In the genomic region with DNA sequence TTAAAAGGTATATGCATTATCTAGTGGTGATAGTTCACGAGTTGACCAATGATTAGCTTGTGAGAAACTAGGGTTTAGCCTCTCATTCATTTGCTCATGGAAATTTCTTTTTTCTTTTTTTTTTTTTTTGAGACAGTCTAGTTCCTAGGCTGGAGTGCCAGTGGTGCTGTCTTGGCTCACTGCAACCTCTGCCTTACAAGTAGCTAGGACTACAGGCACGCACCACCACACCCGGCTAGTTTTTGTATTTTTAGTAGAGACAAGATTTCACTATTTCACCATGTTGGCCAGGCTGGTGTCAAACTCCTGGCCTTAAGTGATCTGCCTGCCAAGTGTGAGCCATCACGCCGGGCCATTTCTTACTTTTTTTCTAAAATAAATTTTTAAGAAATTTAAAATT, we compare ENCODE assay signal across 28 cellular contexts.
"Had no signal": no experiment of that assay in that cellular context is flagged by ENCODE, and none has a peak within 500 bp of the region (broad histone marks: within the 10 kb centered on the region; RNA-seq: fewer than 3 reads in every experiment).

No MANE protein-coding gene starts in this region.

- H3K4me3 Mint-ChIP-seq: naive thymus-derived CD4-positive, alpha-beta T cell; nephron; neural progenitor cell; stimulated activated effector memory CD8-positive, alpha-beta T cell treated with anti-CD3 and anti-CD28 coated beads, Interleukin-12 subunit alpha, Interleukin-12 subunit beta, amount 100 ng/mL, for 72 hours; stimulated activated naive B cell treated with anti-CD40 and anti-IgM and Interleukin-4, amounts not matched to agents 10 μg/mL and 1 μg/mL and 100 μg/mL, for 72 hours; stimulated activated naive CD8-positive, alpha-beta T cell treated with anti-CD3 and anti-CD28 coated beads, Interleukin-15, Interleukin-2, amounts not matched to agents 100 ng/mL and 50 ng/mL, for 24 hours; type B pancreatic cell had no signal

- H3K27ac ChIP-seq: neural progenitor cell, ovary, parathyroid adenoma, psoas muscle, right lobe of liver, sigmoid colon, thoracic aorta, tibial artery, transverse colon, upper lobe of right lung, uterus had no signal

- H3K4me1 ChIP-seq: neural progenitor cell, right lobe of liver, upper lobe of right lung had no signal

- H3K4me1 Mint-ChIP-seq: neural progenitor cell had no signal

- H3K9me3 Mint-ChIP-seq: naive thymus-derived CD4-positive, alpha-beta T cell; nephron; neural progenitor cell; stimulated activated effector memory CD8-positive, alpha-beta T cell treated with anti-CD3 and anti-CD28 coated beads, Interleukin-12 subunit alpha, Interleukin-12 subunit beta, amount 100 ng/mL, for 72 hours; stimulated activated naive B cell treated with anti-CD40 and anti-IgM and Interleukin-4, amounts not matched to agents 10 μg/mL and 1 μg/mL and 100 μg/mL, for 72 hours; stimulated activated naive CD8-positive, alpha-beta T cell treated with anti-CD3 and anti-CD28 coated beads, Interleukin-15, Interleukin-2, amounts not matched to agents 100 ng/mL and 50 ng/mL, for 24 hours; type B pancreatic cell had no signal

- H3K9me3 ChIP-seq: ovary, psoas muscle, right lobe of liver, sigmoid colon, stomach, thoracic aorta, tibial artery, transverse colon, upper lobe of right lung, uterus had no signal

- H3K9ac ChIP-seq: neural progenitor cell, parathyroid adenoma had no signal

- H3K27me3 Mint-ChIP-seq: naive thymus-derived CD4-positive, alpha-beta T cell; progenitor cell of endocrine pancreas; stimulated activated naive B cell treated with anti-CD40 and anti-IgM and Interleukin-4, amounts not matched to agents 10 μg/mL and 1 μg/mL and 100 μg/mL, for 72 hours; stimulated activated naive CD8-positive, alpha-beta T cell treated with anti-CD3 and anti-CD28 coated beads, Interleukin-15, Interleukin-2, amounts not matched to agents 100 ng/mL and 50 ng/mL, for 24 hours; type B pancreatic cell had no signal

- H2AFZ ChIP-seq: neural progenitor cell, parathyroid adenoma had no signal

- H3K4me3 ChIP-seq: neural progenitor cell, ovary, psoas muscle, right lobe of liver, sigmoid colon, stomach, thoracic aorta, tibial artery, transverse colon, upper lobe of right lung, uterus had no signal

- DNase-seq: naive thymus-derived CD4-positive, alpha-beta T cell; occipital lobe; ovary; posterior cingulate gyrus; psoas muscle; right lobe of liver; sigmoid colon; small intestine; stimulated activated CD4-positive, alpha-beta T cell treated with anti-CD3 and anti-CD28 coated beads, Interleukin-15, amount 100 ng/mL, for 24 hours; stimulated activated CD4-positive, alpha-beta T cell treated with anti-CD3 and anti-CD28 coated beads, Interleukin-2, amount 100 ng/mL, for 24 hours; stimulated activated CD4-positive, alpha-beta T cell treated with anti-CD3 and anti-CD28 coated beads, Interleukin-2, amount 100 ng/mL, for 48 hours; stimulated activated CD4-positive, alpha-beta T cell treated with anti-CD3 and anti-CD28 coated beads, Interleukin-4, amount 100 ng/mL, for 24 hours; stimulated activated naive B cell treated with anti-CD40 and anti-IgM and Interleukin-4, amounts not matched to agents 10 μg/mL and 1 μg/mL and 100 μg/mL, for 72 hours; stimulated activated naive CD4-positive, alpha-beta T cell treated with Interleukin-2 at 50 U/mL for 16 hours; stomach; tibial artery; transverse colon; upper lobe of right lung; uterus had no signal

- H3K27me3 ChIP-seq: neural progenitor cell, ovary, right lobe of liver, sigmoid colon, stomach, tibial artery, transverse colon, upper lobe of right lung, uterus had no signal

- FAIRE-seq: small intestine had no signal

- H3K4me2 ChIP-seq: neural progenitor cell had no signal

- H3K36me3 ChIP-seq: ovary, uterus had no signal

- H3K27ac Mint-ChIP-seq: nephron; neural progenitor cell; progenitor cell of endocrine pancreas; stimulated activated effector memory CD8-positive, alpha-beta T cell treated with anti-CD3 and anti-CD28 coated beads, Interleukin-12 subunit alpha, Interleukin-12 subunit beta, amount 100 ng/mL, for 72 hours; stimulated activated naive B cell treated with anti-CD40 and anti-IgM and Interleukin-4, amounts not matched to agents 10 μg/mL and 1 μg/mL and 100 μg/mL, for 72 hours; stimulated activated naive CD8-positive, alpha-beta T cell treated with anti-CD3 and anti-CD28 coated beads, Interleukin-15, Interleukin-2, amounts not matched to agents 100 ng/mL and 50 ng/mL, for 24 hours; type B pancreatic cell had no signal

- ATAC-seq: naive thymus-derived CD4-positive, alpha-beta T cell; psoas muscle; right cardiac atrium; right lobe of liver; stimulated activated effector memory CD8-positive, alpha-beta T cell treated with anti-CD3 and anti-CD28 coated beads, Interleukin-12 subunit alpha, Interleukin-12 subunit beta, amount 100 ng/mL, for 72 hours; stimulated activated naive B cell treated with anti-CD40 and anti-IgM and Interleukin-4, amounts not matched to agents 10 μg/mL and 1 μg/mL and 100 μg/mL, for 72 hours; upper lobe of right lung had no signal
